8 cellular contexts compared by ENCODE assay signal in the genomic region with DNA sequence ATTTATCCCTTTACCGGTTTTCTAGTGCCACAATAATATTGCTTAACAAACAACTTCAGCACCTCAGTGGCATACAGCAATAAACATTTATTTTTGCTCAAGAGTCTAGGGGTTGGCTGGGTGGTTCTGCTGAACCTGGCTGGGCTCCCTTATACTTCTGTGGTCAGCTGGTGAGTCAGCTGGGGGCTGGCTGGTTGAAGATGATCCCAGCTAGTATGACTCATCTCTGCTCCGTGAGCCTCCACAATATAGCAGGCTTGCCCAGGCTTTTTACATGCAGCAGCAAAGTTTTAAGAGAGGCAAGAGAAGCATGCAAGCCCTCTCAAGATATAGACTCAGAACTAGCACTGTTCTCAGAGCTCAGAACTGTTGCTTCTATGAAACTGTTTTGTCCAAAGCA.
DNase-seq lines count a peak whose midpoint lies in the region; ATAC-seq and TF ChIP-seq lines count a peak whose summit lies in the region.

No MANE protein-coding gene starts in this region.

- no peak for TF ChIP-seq CTCF in fibroblast of villous mesenchyme (IDR thresholded peaks at IDR 0.05; ENCODE audit: insufficient read depth, low read depth, low read length)

- H3K4me1 Mint-ChIP-seq in T-helper 2 cell treated with Interferon-gamma antibody and Interleukin-4, amounts not matched to agents 5 μg/mL and 100 μg/mL, for 36 hours (ENCODE audit: low read depth) = peaks cover 3% of the 10 kb centered on the region

- H3K4me3 Mint-ChIP-seq in T-helper 2 cell treated with Interferon-gamma antibody and Interleukin-4, amounts not matched to agents 5 μg/mL and 100 μg/mL, for 36 hours = no peak overlapping the region

- H3K36me3 Mint-ChIP-seq in T-helper 2 cell treated with Interferon-gamma antibody and Interleukin-4, amounts not matched to agents 5 μg/mL and 100 μg/mL, for 36 hours (ENCODE audit: low read depth) = no peaks in the 10 kb centered on the region

- in situ Hi-C loops in Caki2 (cut with HindIII; ENCODE audit: low pct_unique_long_range_greater_than_20kb, low sequenced_read_pairs) = no loop called here

- peak; percentile 82 for ATAC-seq in GM19397 (IDR thresholded peaks at IDR 0.05; ENCODE audit: unreplicated experiment)
- peak; percentile 86 for ATAC-seq in HG03280 (IDR thresholded peaks at IDR 0.05; ENCODE audit: unreplicated experiment)

- peaks cover 21% of the 10 kb centered on the region for H3K9me3 Mint-ChIP-seq in T-helper 2 cell treated with Interferon-gamma antibody and Interleukin-4, amounts not matched to agents 5 μg/mL and 100 μg/mL, for 36 hours

- H3K4me3 ChIP-seq in fibroblast of villous mesenchyme (ENCODE audit: low read depth, low read length) = no peak overlapping the region

- peaks cover 4% of the 10 kb centered on the region for H3K27me3 Mint-ChIP-seq in T-helper 2 cell treated with Interferon-gamma antibody and Interleukin-4, amounts not matched to agents 5 μg/mL and 100 μg/mL, for 36 hours (ENCODE audit: low read depth)

- peak; percentile 80 for DNase-seq in Caki2 (ENCODE audit: low read depth)
- DNase-seq in T-helper 2 cell treated with Interferon-gamma antibody and Interleukin-4, amounts not matched to agents 5 μg/mL and 100 μg/mL, for 36 hours (ENCODE audit: low spot score) = peak; percentile 48
- peak; percentile 95 for DNase-seq in fibroblast of villous mesenchyme (ENCODE audit: low read depth)
- DNase-seq in pulmonary artery endothelial cell (ENCODE audit: low read depth, low spot score) = peak; percentile 50
- no peak for DNase-seq in NCI-H2171 (lab: John Stamatoyannopoulos, UW)
- no peak for DNase-seq in NCI-H2029 treated with DMSO at 0.1 percent for 48 hours (lab: John Stamatoyannopoulos, UW)

- H3K27ac Mint-ChIP-seq in T-helper 2 cell treated with Interferon-gamma antibody and Interleukin-4, amounts not matched to agents 5 μg/mL and 100 μg/mL, for 36 hours = no peak overlapping the region

Comparison
In these comparisons a context has a peak if more than half of its experiments do, and no peak if none do; other contexts are left out.
1. DNase-seq: peak in Caki2 (single experiment), T-helper 2 cell treated with Interferon-gamma antibody and Interleukin-4, amounts not matched to agents 5 μg/mL and 100 μg/mL, for 36 hours (single experiment), fibroblast of villous mesenchyme (single experiment) and pulmonary artery endothelial cell (single experiment); none in NCI-H2171 (single experiment) and NCI-H2029 treated with DMSO at 0.1 percent for 48 hours (single experiment).